Comparison of ENCODE assay signal across 21 cellular contexts in the genomic region with DNA sequence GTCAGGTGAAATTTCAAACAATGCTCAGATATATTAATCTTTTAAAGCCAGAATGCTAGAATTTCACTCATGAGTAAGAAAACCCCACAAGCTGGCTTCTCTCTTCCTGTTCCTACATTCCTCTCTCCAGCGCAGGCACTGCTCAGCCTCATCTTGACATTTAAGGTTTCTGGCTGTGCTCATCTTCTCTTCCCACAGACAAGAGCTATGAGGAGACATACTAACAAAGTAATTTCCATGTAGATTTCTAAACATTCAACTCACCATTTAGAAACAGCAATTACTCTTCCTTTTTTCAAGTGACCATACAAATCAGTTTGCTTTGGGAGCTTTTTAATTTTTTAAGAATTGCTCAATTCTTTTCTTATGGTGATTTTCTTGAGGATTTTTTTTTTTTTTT. TPM values are rescaled to one million over a fixed set of nuclear protein-coding genes. Genes with fewer than 3 reads are reported as not detected.
DNase-seq lines count a peak whose midpoint lies in the region; ATAC-seq, FAIRE-seq and TF ChIP-seq lines count a peak whose summit lies in the region.
"Had no signal": no experiment of that assay in that cellular context is flagged by ENCODE, and none has a peak within 500 bp of the region (broad histone marks: within the 10 kb centered on the region; RNA-seq: fewer than 3 reads in every experiment).

No MANE protein-coding gene starts in this region.

- WGBS in HepG2 (ENCODE audit: low lambda C conversion rate), result 88% methylated on average over 1 of the region's 1 CpG

- intact Hi-C loops in HepG2 (cut with micrococcal nuclease; ENCODE audit: unreplicated experiment), result no loop called here

- no peak overlapping the region for H3K9ac ChIP-seq in HepG2 (ENCODE audit: insufficient read depth, low read depth, low read length)

- H3K4me3 ChIP-seq in neutrophil (ENCODE audit: low read depth in 1 of 2, low read length in 1 of 2) (no peak overlapping the region), HepG2 (replicated peaks in 1 of 3; ENCODE audit: insufficient read depth in 1 of 3, low read depth in 2 of 3, low read length in 3 of 3) (no peak overlapping the region), H7 (ENCODE audit: insufficient read depth, low read depth, low read length) (no peak overlapping the region)
- H3K4me3 ChIP-seq: PC-9, spleen had no signal

- TF ChIP-seq EP300 in HepG2 (IDR thresholded peaks at IDR 0.05; ENCODE audit: low read depth in 2 of 2, low read length in 2 of 2), result no peak
- TF ChIP-seq EP300 in HepG2 (CRISPR knock-in tag; IDR thresholded peaks at IDR 0.05; ENCODE audit: borderline replicate concordance), result no peak

- H3K4me1 Mint-ChIP-seq in stimulated activated naive CD8-positive, alpha-beta T cell treated with anti-CD3 and anti-CD28 coated beads, Interleukin-15, amount 100 ng/mL, for 72 hours, result peaks cover 17% of the 10 kb centered on the region

- no peak for ATAC-seq in stimulated activated naive CD8-positive, alpha-beta T cell treated with anti-CD3 and anti-CD28 coated beads, Interleukin-15, amount 100 ng/mL, for 72 hours
- no peak for ATAC-seq in HepG2

- H3K27me3 ChIP-seq in neutrophil (no peaks in the 10 kb centered on the region), HepG2 (ENCODE audit: control insufficient read depth in 1 of 2, insufficient read depth in 2 of 2, low read length in 2 of 2) (no peaks in the 10 kb centered on the region), H7 (ENCODE audit: control insufficient read depth, insufficient read depth, low read length) (no peaks in the 10 kb centered on the region; the same call in 1 of the 2 replicates)
- H3K27me3 ChIP-seq: spleen had no signal

- H3K27me3 Mint-ChIP-seq in stimulated activated naive CD8-positive, alpha-beta T cell treated with anti-CD3 and anti-CD28 coated beads, Interleukin-15, amount 100 ng/mL, for 72 hours, result peaks cover 19% of the 10 kb centered on the region

- peak; percentile 61 for DNase-seq in EH (ENCODE audit: low read depth)
- peak; percentile 34 for DNase-seq in NOMO-1 treated with dmso at 0.1 percent for 144 hours (lab: John Stamatoyannopoulos, UW; ENCODE audit: unreplicated experiment)
- DNase-seq in NCI-H1048 (lab: John Stamatoyannopoulos, UW), result no peak
- no peak for DNase-seq in stimulated activated naive CD8-positive, alpha-beta T cell treated with anti-CD3 and anti-CD28 coated beads, Interleukin-15, amount 100 ng/mL, for 72 hours
- DNase-seq in HepG2 (ENCODE audit: low spot score), result no peak
- no peak for DNase-seq in H7
- DNase-seq: activated CD4-positive, alpha-beta T cell treated with anti-CD3 and anti-CD28 coated beads for 1 hour; activated CD8-positive, alpha-beta memory T cell treated with anti-CD3 and anti-CD28 coated beads for 24 hours; activated naive CD4-positive, alpha-beta T cell treated with anti-CD3 and anti-CD28 coated beads, Interleukin-2, amount 50 U/mL, for 16 hours; activated T-cell treated with anti-CD3 and anti-CD28 coated beads, Interleukin-2, amount 50 U/mL, for 48 hours; endodermal cell; hypothalamus; NCI-H2171 treated with DMSO at 0.1 percent for 48 hours; PC-9; spleen; stimulated activated CD8-positive, alpha-beta memory T cell treated with anti-CD3 and anti-CD28 coated beads, Interleukin-4, amount 100 ng/mL, for 48 hours had no signal

- TF ChIP-seq RAD21 in HepG2 (CRISPR knock-in tag; IDR thresholded peaks at IDR 0.05), result no peak

- no peak overlapping the region for H3K4me2 ChIP-seq in HepG2 (ENCODE audit: low read depth, low read length)
- H3K4me2 ChIP-seq: PC-9 had no signal

- no peaks in the 10 kb centered on the region for H4K20me1 ChIP-seq in HepG2 (ENCODE audit: insufficient read depth, low read length)

- no peaks in the 10 kb centered on the region for H3K9me3 ChIP-seq in neutrophil
- H3K9me3 ChIP-seq in HepG2 (ENCODE audit: low read length), result no peaks in the 10 kb centered on the region
- H3K9me3 ChIP-seq: spleen had no signal

- TF ChIP-seq POLR2A in HepG2 (IDR thresholded peaks at IDR 0.05; ENCODE audit: insufficient read depth in 1 of 2, low read depth in 2 of 2, low read length in 2 of 2), result no peak

- TF ChIP-seq CTCF in neutrophil (IDR thresholded peaks at IDR 0.05), result no peak
- no peak for TF ChIP-seq CTCF in HepG2 (CRISPR knock-in tag; IDR thresholded peaks at IDR 0.05)

- CTCF ChIA-PET in HepG2 (lab: Yijun Ruan, JAX; ENCODE audit: low intra/inter-chr PET ratio, low total read pairs), result no interaction called here

- POLR2A ChIA-PET in HepG2 (lab: Yijun Ruan, JAX), result interaction anchor here (4.3 kb wide), 1 partner anchor 8 kb away, joined by 17 read pairs; a partner anchor contains a TSS

- no peaks in the 10 kb centered on the region for H3K79me2 ChIP-seq in HepG2 (ENCODE audit: insufficient read depth, low read length)

- FAIRE-seq in endometrium (lab: Jason Lieb, UNC) (peak; percentile 78), HepG2 (lab: Jason Lieb, UNC) (no peak)
- FAIRE-seq: colon had no signal

- in situ Hi-C loops in HepG2 (cut with HindIII; ENCODE audit: extremely low pct_ligation_motif_present, low pct_unique_long_range_greater_than_20kb), result no loop called here

- no peak overlapping the region for H2AFZ ChIP-seq in HepG2 (ENCODE audit: low read length)
- H2AFZ ChIP-seq: PC-9 had no signal

- no peaks in the 10 kb centered on the region for H3K9me3 Mint-ChIP-seq in stimulated activated naive CD8-positive, alpha-beta T cell treated with anti-CD3 and anti-CD28 coated beads, Interleukin-15, amount 100 ng/mL, for 72 hours
- H3K9me3 Mint-ChIP-seq: endodermal cell, mesothelial cell of epicardium, neural crest cell had no signal

- no peak overlapping the region for H3K4me3 Mint-ChIP-seq in stimulated activated naive CD8-positive, alpha-beta T cell treated with anti-CD3 and anti-CD28 coated beads, Interleukin-15, amount 100 ng/mL, for 72 hours
- H3K4me3 Mint-ChIP-seq: endodermal cell, mesothelial cell of epicardium, neural crest cell had no signal

- H3K36me3 ChIP-seq in neutrophil, result no peaks in the 10 kb centered on the region
- H3K36me3 ChIP-seq in HepG2 (replicated peaks in 1 of 2; ENCODE audit: control insufficient read depth in 1 of 2, insufficient read depth in 2 of 2, low read length in 2 of 2), result no peaks in the 10 kb centered on the region
- no peaks in the 10 kb centered on the region for H3K36me3 ChIP-seq in H7 (replicated peaks; ENCODE audit: control insufficient read depth, insufficient read depth, low read length)
- H3K36me3 ChIP-seq: spleen had no signal

- H3K27ac Mint-ChIP-seq in stimulated activated naive CD8-positive, alpha-beta T cell treated with anti-CD3 and anti-CD28 coated beads, Interleukin-15, amount 100 ng/mL, for 72 hours, result no peak overlapping the region
- H3K27ac Mint-ChIP-seq: endodermal cell, mesothelial cell of epicardium had no signal

- peaks cover 51 to 58% of the 10 kb centered on the region in 2 experiments for H3K4me1 ChIP-seq in neutrophil (ENCODE audit: control insufficient read depth in 1 of 2, insufficient read depth in 1 of 2, low read depth in 1 of 2, low read length in 1 of 2)
- H3K4me1 ChIP-seq in HepG2 (ENCODE audit: insufficient read depth, low read length), result peaks cover 48% of the 10 kb centered on the region

- H3K27ac ChIP-seq in neutrophil (peak overlapping the region; percentile 67), HepG2 (ENCODE audit: extremely low read length, insufficient read depth, low read length) (no peak overlapping the region)
- H3K27ac ChIP-seq: PC-9 had no signal

- BruUV-seq in HepG2 (replicated peaks; lab: Mats Ljungman, UMichigan), result no TSS peak

TF ChIP-seq in HepG2, 621 proteins besides CTCF, POLR2A, EP300 and RAD21 (continues in another document):
- TF ChIP-seq IKZF4 (CRISPR knock-in tag; IDR thresholded peaks at IDR 0.05; ENCODE audit: borderline replicate concordance, low read depth, not compliant biosample characterization), result no peak
- no peak for TF ChIP-seq ZNF782 (CRISPR knock-in tag; IDR thresholded peaks at IDR 0.05; ENCODE audit: borderline replicate concordance)
- no peak for TF ChIP-seq PHF5A (CRISPR knock-in tag; IDR thresholded peaks at IDR 0.05; ENCODE audit: low read depth, unreplicated experiment)
- TF ChIP-seq ZNF720 (CRISPR knock-in tag; IDR thresholded peaks at IDR 0.05), result no peak
- no peak for TF ChIP-seq RBM22 (optimal IDR thresholded peaks at IDR 0.05; ENCODE audit: low read length)

RNA-seq across cellular contexts. Expression of a gene that starts 7.8 kb away (rescaled TPM):
- 44.6 and 45.5 TPM in 2 replicates for total RNA-seq in HepG2 (2016; rRNA removed; fragmentation: Illumina TruSeq; extraction: Trizol)
- total RNA-seq in HepG2 (2016; cell fraction: cytosol; rRNA removed; fragmentation: Illumina TruSeq; extraction: Trizol; ENCODE audit: low read depth), result 8.5 and 9.3 TPM in 2 replicates
- total RNA-seq in HepG2 (2016; cell fraction: insoluble cytoplasmic fraction; rRNA removed; fragmentation: Illumina TruSeq; extraction: Trizol), result 43.8 and 46.2 TPM in 2 replicates
- total RNA-seq in HepG2 (2016; cell fraction: membrane; rRNA removed; fragmentation: Illumina TruSeq; extraction: Trizol), result 33.3 and 37.9 TPM in 2 replicates
- 43.7 and 45.6 TPM in 2 replicates for total RNA-seq in HepG2 (2016; cell fraction: nucleus; rRNA removed; fragmentation: Illumina TruSeq; extraction: Trizol)
- polyA plus RNA-seq in HepG2 (2011; rRNA removed), result 29.9 and 30.0 TPM in 2 replicates
- polyA plus RNA-seq in HepG2 (2011; cell fraction: cytosol; rRNA removed), result 27.1 and 30.0 TPM in 2 replicates
- polyA plus RNA-seq in HepG2 (2011; cell fraction: nucleus; rRNA removed), result 29.5 and 30.7 TPM in 2 replicates
- polyA plus RNA-seq in HepG2 (2012), result 26.8 and 28.6 TPM in 2 replicates
- 5.8 and 5.9 TPM in 2 replicates for polyA plus RNA-seq in HepG2 (2016; cell fraction: cytosol; fragmentation: Illumina TruSeq; extraction: Trizol; ENCODE audit: low read depth)
- polyA plus RNA-seq in HepG2 (2016; cell fraction: insoluble cytoplasmic fraction; fragmentation: Illumina TruSeq; extraction: Trizol; ENCODE audit: low read depth), result 47.0 and 48.7 TPM in 2 replicates
- 20.5 and 21.4 TPM in 2 replicates for polyA plus RNA-seq in HepG2 (2016; cell fraction: membrane; fragmentation: Illumina TruSeq; extraction: Trizol; ENCODE audit: low read depth)
- polyA plus RNA-seq in HepG2 (2016; cell fraction: nucleus; fragmentation: Illumina TruSeq; extraction: Trizol; ENCODE audit: insufficient read depth, low read depth), result 53.9 and 57.1 TPM in 2 replicates
- 65.8 and 107 TPM in 2 replicates for polyA minus RNA-seq in HepG2 (2011; rRNA and poly(A)+ RNA removed; ENCODE audit: low replicate concordance)
- 26.6 and 33.6 TPM in 2 replicates for polyA minus RNA-seq in HepG2 (2011; cell fraction: cytosol; rRNA and poly(A)+ RNA removed)
- 44.2 and 52.0 TPM in 2 replicates for polyA minus RNA-seq in HepG2 (2011; cell fraction: nucleus; rRNA and poly(A)+ RNA removed)
- 44.9 and 46.7 TPM in 2 replicates for total RNA-seq in H7 (2014; rRNA removed; shearing (Covaris generic))

Comparison
In these comparisons a context has a peak if more than half of its experiments do, and no peak if none do; other contexts are left out.
1. DNase-seq: peak in EH (single experiment) and NOMO-1 treated with dmso at 0.1 percent for 144 hours (single experiment); none in NCI-H1048 (single experiment), stimulated activated naive CD8-positive, alpha-beta T cell treated with anti-CD3 and anti-CD28 coated beads, Interleukin-15, amount 100 ng/mL, for 72 hours (0 of 2), HepG2 (single experiment) and H7 (single experiment).